31 cellular contexts compared by ENCODE assay signal in the genomic region with DNA sequence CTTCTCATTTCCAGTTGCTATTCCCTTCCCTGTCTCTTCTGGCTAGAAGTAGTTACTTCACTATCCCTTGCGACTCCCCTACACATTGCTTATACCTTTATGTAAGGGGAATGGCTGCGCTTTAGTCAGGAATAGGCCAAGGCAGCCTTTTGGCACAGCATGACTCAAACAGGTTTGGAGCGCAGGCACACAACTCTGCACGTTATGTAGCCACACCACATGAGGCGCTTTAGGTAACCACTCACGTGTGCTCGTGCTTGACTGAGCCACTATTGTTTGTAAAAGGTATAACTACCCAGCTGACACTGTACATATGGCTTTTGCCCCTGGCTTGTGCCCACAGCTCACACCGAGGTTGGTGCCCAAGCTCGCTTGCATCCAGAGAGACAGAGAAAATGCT. TPM values are rescaled to one million over a fixed set of nuclear protein-coding genes. Genes with fewer than 3 reads are reported as not detected.
"Had no signal": no experiment of that assay in that cellular context is flagged by ENCODE, and none has a peak within 500 bp of the region (broad histone marks: within the 10 kb centered on the region; RNA-seq: fewer than 3 reads in every experiment).

No MANE protein-coding gene starts in this region.

- H3K4me3 Mint-ChIP-seq: activated CD4-positive, alpha-beta memory T cell treated with anti-CD3 and anti-CD28 coated beads, Interleukin-2, amount 10 ng/mL, durations not matched to agents 7 days and 5 days; activated naive CD4-positive, alpha-beta T cell treated with anti-CD3 and anti-CD28 coated beads, Interleukin-2, amount 50 U/mL, for 24 hours; activated naive CD8-positive, alpha-beta T cell treated with anti-CD3 and anti-CD28 coated beads, Interleukin-2, amount 10 ng/mL, durations not matched to agents 7 days and 5 days had no signal

- H2AFZ ChIP-seq: PC-9 had no signal

- ATAC-seq: Right ventricle myocardium inferior had no signal

- H3K27me3 ChIP-seq: ascending aorta, MG63 had no signal

- H3K27ac Mint-ChIP-seq: activated CD4-positive, alpha-beta memory T cell treated with anti-CD3 and anti-CD28 coated beads, Interleukin-2, amount 10 ng/mL, durations not matched to agents 7 days and 5 days; activated naive CD4-positive, alpha-beta T cell treated with anti-CD3 and anti-CD28 coated beads, Interleukin-2, amount 50 U/mL, for 24 hours; activated naive CD8-positive, alpha-beta T cell treated with anti-CD3 and anti-CD28 coated beads, Interleukin-2, amount 10 ng/mL, durations not matched to agents 7 days and 5 days; activated T-helper 2 cell treated with anti-CD3 and anti-CD28 coated beads, Interferon-gamma antibody, Interleukin-2, Interleukin-4, amounts not matched to agents 10 μg/mL and 5 μg/mL and 100 μg/mL, durations not matched to agents 14 hours and 24 hours and 36 hours had no signal

- FAIRE-seq: RCC 7860 had no signal

- H3K27me3 Mint-ChIP-seq: activated naive CD8-positive, alpha-beta T cell treated with anti-CD3 and anti-CD28 coated beads, Interleukin-2, amount 10 ng/mL, durations not matched to agents 7 days and 5 days had no signal

- DNase-seq: activated CD4-positive, alpha-beta memory T cell treated with anti-CD3 and anti-CD28 coated beads, Interleukin-2, amount 10 ng/mL, durations not matched to agents 7 days and 5 days; activated CD4-positive, alpha-beta T cell treated with anti-CD3 and anti-CD28 coated beads for 1 hour; activated CD4-positive, alpha-beta T cell treated with anti-CD3 and anti-CD28 coated beads for 48 hours; activated CD4-positive, CD25-positive, alpha-beta regulatory T cell; activated CD8-positive, alpha-beta memory T cell treated with anti-CD3 and anti-CD28 coated beads for 24 hours; activated gamma-delta T cell; activated naive CD4-positive, alpha-beta T cell treated with Interleukin-2 at 50 U/mL for 16 hours; activated naive CD8-positive, alpha-beta T cell treated with anti-CD3 and anti-CD28 coated beads, Interleukin-2, amount 10 ng/mL, durations not matched to agents 7 days and 5 days; activated T-cell treated with anti-CD3 and anti-CD28 coated beads, Interleukin-2, amount 50 U/mL, for 1 hour; amygdala; caudate nucleus; cerebellar nuclear complex; Kasumi-1; KG1; MG63; NCI-H1092; NCI-H1436 treated with DMSO at 0.1 percent for 48 hours; NCI-H1694 treated with DMSO at 0.1 percent for 48 hours; NCI-H2029 treated with DMSO at 0.1 percent for 48 hours; NCI-H345; NCI-H526 treated with DMSO at 0.1 percent for 48 hours; PC-9; SIG-M5; T1000; WERI-Rb-1 had no signal

- H3K4me1 ChIP-seq: ascending aorta had no signal

- H3K4me1 Mint-ChIP-seq: activated CD4-positive, alpha-beta memory T cell treated with anti-CD3 and anti-CD28 coated beads, Interleukin-2, amount 10 ng/mL, durations not matched to agents 7 days and 5 days; activated naive CD4-positive, alpha-beta T cell treated with anti-CD3 and anti-CD28 coated beads, Interleukin-2, amount 50 U/mL, for 24 hours; activated naive CD8-positive, alpha-beta T cell treated with anti-CD3 and anti-CD28 coated beads, Interleukin-2, amount 10 ng/mL, durations not matched to agents 7 days and 5 days had no signal

- H3K36me3 ChIP-seq: ascending aorta, MG63, WERI-Rb-1 had no signal

- H3K27ac ChIP-seq: ascending aorta, PC-9, RWPE1, WERI-Rb-1 had no signal

- H3K36me3 Mint-ChIP-seq: activated naive CD8-positive, alpha-beta T cell treated with anti-CD3 and anti-CD28 coated beads, Interleukin-2, amount 10 ng/mL, durations not matched to agents 7 days and 5 days had no signal

- H3K4me3 ChIP-seq: ascending aorta, MG63, PC-9 had no signal

- H3K4me2 ChIP-seq: PC-9 had no signal

RNA-seq across cellular contexts. Expression of gene LIPT2, which starts 46.7 kb away (rescaled TPM):
- total RNA-seq: ascending aorta had no signal
